ENCODE assay signal across 28 cellular contexts in the genomic region with DNA sequence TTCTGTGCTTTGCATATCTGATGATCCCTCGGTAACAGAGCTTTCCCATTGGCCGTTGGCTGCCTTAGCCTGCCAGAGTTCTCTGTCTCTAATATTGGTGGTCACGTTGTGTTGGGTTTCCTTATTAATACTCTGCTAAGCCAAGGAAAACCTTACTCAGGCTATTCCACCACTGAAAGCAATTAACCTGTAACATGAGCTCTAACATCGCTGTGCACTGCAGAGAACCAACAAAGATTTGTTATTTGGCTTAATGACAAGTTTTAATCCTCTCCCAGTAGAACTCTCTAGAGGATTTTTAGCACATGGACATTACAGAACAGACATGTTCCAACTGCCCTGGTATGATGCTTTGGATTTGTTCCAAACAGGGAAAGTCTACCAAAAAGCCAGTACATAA.
DNase-seq lines count a peak whose midpoint lies in the region; ATAC-seq, FAIRE-seq and TF ChIP-seq lines count a peak whose summit lies in the region.
"Had no signal": no experiment of that assay in that cellular context is flagged by ENCODE, and none has a peak within 500 bp of the region (broad histone marks: within the 10 kb centered on the region; RNA-seq: fewer than 3 reads in every experiment).

No MANE protein-coding gene starts in this region.

- H4K20me1 ChIP-seq in astrocyte (ENCODE audit: insufficient read depth, low read length), result no peaks in the 10 kb centered on the region

- H3K4me1 Mint-ChIP-seq in astrocyte (ENCODE audit: low read depth, unreplicated experiment), result peaks cover 6% of the 10 kb centered on the region
- H3K4me1 Mint-ChIP-seq: activated CD4-positive, alpha-beta memory T cell treated with anti-CD3 and anti-CD28 coated beads, Interleukin-2, amount 10 ng/mL, durations not matched to agents 7 days and 5 days; activated T-helper 17 cell treated with anti-CD3 and anti-CD28 coated beads, Interleukin-2, amount 50 U/mL, for 72 hours; CD14-positive monocyte; central memory CD8-positive, alpha-beta T cell; naive thymus-derived CD8-positive, alpha-beta T cell had no signal

- no peaks in the 10 kb centered on the region for H3K36me3 Mint-ChIP-seq in astrocyte (ENCODE audit: low read depth, unreplicated experiment)
- H3K36me3 Mint-ChIP-seq: activated naive CD4-positive, alpha-beta T cell treated with anti-CD3 and anti-CD28 coated beads, Interleukin-2, amount 50 U/mL, for 72 hours; CD14-positive monocyte; naive thymus-derived CD8-positive, alpha-beta T cell had no signal

- no peak overlapping the region for H3K9ac ChIP-seq in astrocyte (ENCODE audit: low read length)
- H3K9ac ChIP-seq: KMS-11 had no signal

- no peaks in the 10 kb centered on the region for H3K4me1 ChIP-seq in astrocyte (ENCODE audit: insufficient read depth, low read length)
- no peaks in the 10 kb centered on the region for H3K4me1 ChIP-seq in mucosa of descending colon (ENCODE audit: low read depth)

- no peak for FAIRE-seq in astrocyte (lab: Jason Lieb, UNC)
- FAIRE-seq: GM12878, keratinocyte had no signal

- H3K27ac Mint-ChIP-seq in astrocyte (ENCODE audit: unreplicated experiment), result no peak overlapping the region
- H3K27ac Mint-ChIP-seq: activated CD4-positive, alpha-beta memory T cell treated with anti-CD3 and anti-CD28 coated beads, Interleukin-2, amount 10 ng/mL, durations not matched to agents 7 days and 5 days; activated naive CD4-positive, alpha-beta T cell treated with anti-CD3 and anti-CD28 coated beads, Interleukin-2, amount 50 U/mL, for 72 hours; activated T-helper 17 cell treated with anti-CD3 and anti-CD28 coated beads, Interleukin-2, amount 50 U/mL, for 72 hours; CD14-positive monocyte; naive thymus-derived CD8-positive, alpha-beta T cell; stimulated activated naive CD8-positive, alpha-beta T cell treated with anti-CD3 and anti-CD28 coated beads, Interleukin-15, Interleukin-2, amounts not matched to agents 100 ng/mL and 50 ng/mL, for 24 hours; T-helper 1 cell treated with Interleukin-12 subunit alpha and Interleukin-12 subunit beta and Interleukin-4 antibody, amounts not matched to agents 30 μg/mL and 1 μg/mL, for 36 hours had no signal

- no peak overlapping the region for H3K27ac ChIP-seq in astrocyte (ENCODE audit: low read depth, low read length)
- H3K27ac ChIP-seq: KMS-11, skin epidermis, thoracic aorta had no signal

- H3K36me3 ChIP-seq in astrocyte (ENCODE audit: insufficient read depth, low read length), result no peaks in the 10 kb centered on the region
- no peaks in the 10 kb centered on the region for H3K36me3 ChIP-seq in mucosa of descending colon (ENCODE audit: low read depth)
- H3K36me3 ChIP-seq: thoracic aorta had no signal

- DNase-seq in DMS153 (lab: John Stamatoyannopoulos, UW), result peak; percentile 29
- peak; percentile 43 for DNase-seq in NCI-H1105 (lab: John Stamatoyannopoulos, UW)
- no peak for DNase-seq in astrocyte (ENCODE audit: low read depth)
- peak; percentile 14 for DNase-seq in iPS-NIHi11 (ENCODE audit: low spot score)
- DNase-seq in NCI-H2227 (lab: John Stamatoyannopoulos, UW; ENCODE audit: unreplicated experiment), result no peak
- no peak for DNase-seq in kidney glomerular epithelial cell (lab: John Stamatoyannopoulos, UW)
- DNase-seq in mucosa of descending colon, result no peak
- DNase-seq: activated CD4-positive, alpha-beta memory T cell treated with anti-CD3 and anti-CD28 coated beads, Interleukin-2, amount 10 ng/mL, durations not matched to agents 7 days and 5 days; activated CD4-positive, CD25-positive, alpha-beta regulatory T cell treated with anti-CD3 and anti-CD28 coated beads, Interleukin-2, amount 50 U/mL, for 72 hours; Calu3; EL; midbrain; naive thymus-derived CD8-positive, alpha-beta T cell; NCI-H187 treated with DMSO at 0.1 percent for 48 hours; NCI-H226; RPMI8226 had no signal

- H3K4me3 ChIP-seq in astrocyte (ENCODE audit: insufficient read depth, low read depth, low read length), result no peak overlapping the region
- H3K4me3 ChIP-seq in mucosa of descending colon, result no peak overlapping the region
- H3K4me3 ChIP-seq: GM12878, skin epidermis, thoracic aorta had no signal

- H3K27me3 ChIP-seq in astrocyte (ENCODE audit: insufficient read depth, low read length), result no peaks in the 10 kb centered on the region

- TF ChIP-seq CTCF in astrocyte (IDR thresholded peaks at IDR 0.05; ENCODE audit: insufficient read depth, low read depth, low read length) (no peak), mucosa of descending colon (IDR thresholded peaks at IDR 0.05) (no peak)

- no peak for ATAC-seq in mucosa of descending colon
- ATAC-seq in HG03095 (IDR thresholded peaks at IDR 0.05; ENCODE audit: unreplicated experiment), result no peak
- ATAC-seq: activated naive CD4-positive, alpha-beta T cell treated with anti-CD3 and anti-CD28 coated beads, Interleukin-2, amount 50 U/mL, for 72 hours; activated T-helper 17 cell treated with anti-CD3 and anti-CD28 coated beads, Interleukin-2, amount 50 U/mL, for 72 hours; GM12878; naive thymus-derived CD8-positive, alpha-beta T cell had no signal

- peak overlapping the region; percentile 44 for H3K4me2 ChIP-seq in astrocyte (ENCODE audit: low read length)
- H3K4me2 ChIP-seq: KMS-11 had no signal

- no peak overlapping the region for H3K4me3 Mint-ChIP-seq in astrocyte (ENCODE audit: unreplicated experiment)
- H3K4me3 Mint-ChIP-seq: activated CD4-positive, alpha-beta memory T cell treated with anti-CD3 and anti-CD28 coated beads, Interleukin-2, amount 10 ng/mL, durations not matched to agents 7 days and 5 days; activated T-helper 17 cell treated with anti-CD3 and anti-CD28 coated beads, Interleukin-2, amount 50 U/mL, for 72 hours; CD14-positive monocyte; central memory CD8-positive, alpha-beta T cell; naive thymus-derived CD8-positive, alpha-beta T cell; stimulated activated naive CD8-positive, alpha-beta T cell treated with anti-CD3 and anti-CD28 coated beads, Interleukin-15, Interleukin-2, amounts not matched to agents 100 ng/mL and 50 ng/mL, for 24 hours; T-helper 1 cell treated with Interleukin-12 subunit alpha and Interleukin-12 subunit beta and Interleukin-4 antibody, amounts not matched to agents 30 μg/mL and 1 μg/mL, for 36 hours had no signal

- no peaks in the 10 kb centered on the region for H3K79me2 ChIP-seq in astrocyte (ENCODE audit: insufficient read depth, low read length)

- H2AFZ ChIP-seq in astrocyte (ENCODE audit: low read depth, low read length), result no peak overlapping the region

- intact Hi-C loops in mucosa of descending colon (cut with DNase I, micrococcal nuclease), result no loop called here

- no peaks in the 10 kb centered on the region for H3K9me3 Mint-ChIP-seq in astrocyte (ENCODE audit: unreplicated experiment)
- H3K9me3 Mint-ChIP-seq: CD14-positive monocyte; stimulated activated naive CD8-positive, alpha-beta T cell treated with anti-CD3 and anti-CD28 coated beads, Interleukin-15, Interleukin-2, amounts not matched to agents 100 ng/mL and 50 ng/mL, for 24 hours; T-helper 1 cell treated with Interleukin-12 subunit alpha and Interleukin-12 subunit beta and Interleukin-4 antibody, amounts not matched to agents 30 μg/mL and 1 μg/mL, for 36 hours had no signal

- H3K9me3 ChIP-seq in astrocyte (ENCODE audit: insufficient read depth, low read depth, low read length), result no peaks in the 10 kb centered on the region
- H3K9me3 ChIP-seq in mucosa of descending colon, result no peaks in the 10 kb centered on the region
- H3K9me3 ChIP-seq: thoracic aorta had no signal

- no peaks in the 10 kb centered on the region for H3K27me3 Mint-ChIP-seq in astrocyte (ENCODE audit: low read depth, unreplicated experiment)
- H3K27me3 Mint-ChIP-seq: activated CD4-positive, alpha-beta memory T cell treated with anti-CD3 and anti-CD28 coated beads, Interleukin-2, amount 10 ng/mL, durations not matched to agents 7 days and 5 days; activated T-helper 17 cell treated with anti-CD3 and anti-CD28 coated beads, Interleukin-2, amount 50 U/mL, for 72 hours; central memory CD8-positive, alpha-beta T cell; naive thymus-derived CD8-positive, alpha-beta T cell; stimulated activated naive CD8-positive, alpha-beta T cell treated with anti-CD3 and anti-CD28 coated beads, Interleukin-15, Interleukin-2, amounts not matched to agents 100 ng/mL and 50 ng/mL, for 24 hours had no signal

Comparison
In these comparisons a context has a peak if more than half of its experiments do, and no peak if none do; other contexts are left out.
1. DNase-seq: peak in DMS153 (single experiment), NCI-H1105 (single experiment) and iPS-NIHi11 (single experiment); none in astrocyte (single experiment), NCI-H2227 (single experiment), kidney glomerular epithelial cell (single experiment) and mucosa of descending colon (0 of 3).